In genomic region chr4:48033825-48034413, GRCh38 we compare ENCODE assay signal across 1 cellular context.
TF ChIP-seq lines count a peak whose summit lies in the region.

No MANE protein-coding gene starts in this region.

TF ChIP-seq in GM23338, 12 proteins besides CTCF, POLR2A, EP300 and RAD21 (continued from another document):
- TF ChIP-seq, protein P1, sequence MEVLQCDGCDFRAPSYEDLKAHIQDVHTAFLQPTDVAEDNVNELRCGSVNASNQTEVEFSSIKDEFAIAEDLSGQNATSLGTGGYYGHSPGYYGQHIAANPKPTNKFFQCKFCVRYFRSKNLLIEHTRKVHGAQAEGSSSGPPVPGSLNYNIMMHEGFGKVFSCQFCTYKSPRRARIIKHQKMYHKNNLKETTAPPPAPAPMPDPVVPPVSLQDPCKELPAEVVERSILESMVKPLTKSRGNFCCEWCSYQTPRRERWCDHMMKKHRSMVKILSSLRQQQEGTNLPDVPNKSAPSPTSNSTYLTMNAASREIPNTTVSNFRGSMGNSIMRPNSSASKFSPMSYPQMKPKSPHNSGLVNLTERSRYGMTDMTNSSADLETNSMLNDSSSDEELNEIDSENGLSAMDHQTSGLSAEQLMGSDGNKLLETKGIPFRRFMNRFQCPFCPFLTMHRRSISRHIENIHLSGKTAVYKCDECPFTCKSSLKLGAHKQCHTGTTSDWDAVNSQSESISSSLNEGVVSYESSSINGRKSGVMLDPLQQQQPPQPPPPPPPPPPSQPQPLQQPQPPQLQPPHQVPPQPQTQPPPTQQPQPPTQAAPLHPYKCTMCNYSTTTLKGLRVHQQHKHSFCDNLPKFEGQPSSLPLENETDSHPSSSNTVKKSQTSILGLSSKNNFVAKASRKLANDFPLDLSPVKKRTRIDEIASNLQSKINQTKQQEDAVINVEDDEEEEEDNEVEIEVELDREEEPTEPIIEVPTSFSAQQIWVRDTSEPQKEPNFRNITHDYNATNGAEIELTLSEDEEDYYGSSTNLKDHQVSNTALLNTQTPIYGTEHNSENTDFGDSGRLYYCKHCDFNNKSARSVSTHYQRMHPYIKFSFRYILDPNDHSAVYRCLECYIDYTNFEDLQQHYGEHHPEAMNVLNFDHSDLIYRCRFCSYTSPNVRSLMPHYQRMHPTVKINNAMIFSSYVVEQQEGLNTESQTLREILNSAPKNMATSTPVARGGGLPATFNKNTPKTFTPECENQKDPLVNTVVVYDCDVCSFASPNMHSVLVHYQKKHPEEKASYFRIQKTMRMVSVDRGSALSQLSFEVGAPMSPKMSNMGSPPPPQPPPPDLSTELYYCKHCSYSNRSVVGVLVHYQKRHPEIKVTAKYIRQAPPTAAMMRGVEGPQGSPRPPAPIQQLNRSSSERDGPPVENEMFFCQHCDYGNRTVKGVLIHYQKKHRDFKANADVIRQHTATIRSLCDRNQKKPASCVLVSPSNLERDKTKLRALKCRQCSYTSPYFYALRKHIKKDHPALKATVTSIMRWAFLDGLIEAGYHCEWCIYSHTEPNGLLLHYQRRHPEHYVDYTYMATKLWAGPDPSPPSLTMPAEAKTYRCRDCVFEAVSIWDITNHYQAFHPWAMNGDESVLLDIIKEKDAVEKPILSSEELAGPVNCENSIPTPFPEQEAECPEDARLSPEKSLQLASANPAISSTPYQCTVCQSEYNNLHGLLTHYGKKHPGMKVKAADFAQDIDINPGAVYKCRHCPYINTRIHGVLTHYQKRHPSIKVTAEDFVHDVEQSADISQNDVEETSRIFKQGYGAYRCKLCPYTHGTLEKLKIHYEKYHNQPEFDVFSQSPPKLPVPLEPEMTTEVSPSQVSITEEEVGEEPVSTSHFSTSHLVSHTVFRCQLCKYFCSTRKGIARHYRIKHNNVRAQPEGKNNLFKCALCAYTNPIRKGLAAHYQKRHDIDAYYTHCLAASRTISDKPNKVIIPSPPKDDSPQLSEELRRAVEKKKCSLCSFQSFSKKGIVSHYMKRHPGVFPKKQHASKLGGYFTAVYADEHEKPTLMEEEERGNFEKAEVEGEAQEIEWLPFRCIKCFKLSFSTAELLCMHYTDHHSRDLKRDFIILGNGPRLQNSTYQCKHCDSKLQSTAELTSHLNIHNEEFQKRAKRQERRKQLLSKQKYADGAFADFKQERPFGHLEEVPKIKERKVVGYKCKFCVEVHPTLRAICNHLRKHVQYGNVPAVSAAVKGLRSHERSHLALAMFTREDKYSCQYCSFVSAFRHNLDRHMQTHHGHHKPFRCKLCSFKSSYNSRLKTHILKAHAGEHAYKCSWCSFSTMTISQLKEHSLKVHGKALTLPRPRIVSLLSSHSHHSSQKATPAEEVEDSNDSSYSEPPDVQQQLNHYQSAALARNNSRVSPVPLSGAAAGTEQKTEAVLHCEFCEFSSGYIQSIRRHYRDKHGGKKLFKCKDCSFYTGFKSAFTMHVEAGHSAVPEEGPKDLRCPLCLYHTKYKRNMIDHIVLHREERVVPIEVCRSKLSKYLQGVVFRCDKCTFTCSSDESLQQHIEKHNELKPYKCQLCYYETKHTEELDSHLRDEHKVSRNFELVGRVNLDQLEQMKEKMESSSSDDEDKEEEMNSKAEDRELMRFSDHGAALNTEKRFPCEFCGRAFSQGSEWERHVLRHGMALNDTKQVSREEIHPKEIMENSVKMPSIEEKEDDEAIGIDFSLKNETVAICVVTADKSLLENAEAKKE (CRISPR knock-in tag; IDR thresholded peaks at IDR 0.05), result no peak
- TF ChIP-seq, protein P2, sequence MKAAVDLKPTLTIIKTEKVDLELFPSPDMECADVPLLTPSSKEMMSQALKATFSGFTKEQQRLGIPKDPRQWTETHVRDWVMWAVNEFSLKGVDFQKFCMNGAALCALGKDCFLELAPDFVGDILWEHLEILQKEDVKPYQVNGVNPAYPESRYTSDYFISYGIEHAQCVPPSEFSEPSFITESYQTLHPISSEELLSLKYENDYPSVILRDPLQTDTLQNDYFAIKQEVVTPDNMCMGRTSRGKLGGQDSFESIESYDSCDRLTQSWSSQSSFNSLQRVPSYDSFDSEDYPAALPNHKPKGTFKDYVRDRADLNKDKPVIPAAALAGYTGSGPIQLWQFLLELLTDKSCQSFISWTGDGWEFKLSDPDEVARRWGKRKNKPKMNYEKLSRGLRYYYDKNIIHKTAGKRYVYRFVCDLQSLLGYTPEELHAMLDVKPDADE (IDR thresholded peaks at IDR 0.05), result no peak
TF ChIP-seq in GM23338: peak in this region for 0.
